In genomic region chr5:172875372-172876279, GRCh38 we compare ENCODE assay signal across 13 cellular contexts. TPM values are rescaled to one million over a fixed set of nuclear protein-coding genes. Genes with fewer than 3 reads are reported as not detected.
DNase-seq lines count a peak whose midpoint lies in the region; ATAC-seq and TF ChIP-seq lines count a peak whose summit lies in the region.
"Had no signal": no experiment of that assay in that cellular context is flagged by ENCODE, and none has a peak within 500 bp of the region (broad histone marks: within the 10 kb centered on the region; RNA-seq: fewer than 3 reads in every experiment).

No MANE protein-coding gene starts in this region.

- intact Hi-C loops in PC-3 (cut with micrococcal nuclease) = no loop called here

- H3K14ac ChIP-seq in trophoblast cell (ENCODE audit: low read length) = no peak overlapping the region

- H2AFZ ChIP-seq in PC-3 (ENCODE audit: low read length) (no peak overlapping the region), trophoblast cell (ENCODE audit: insufficient read depth, low read length, poor library complexity) (no peak overlapping the region)

- no CpG with 5 or more reads among the region's 8 CpGs for WGBS in trophoblast cell (ENCODE audit: extremely low coverage, insufficient coverage, insufficient read length)
- WGBS in endodermal cell (ENCODE audit: insufficient coverage in 1 of 2, insufficient read length in 1 of 2), 2 experiments = 76 to 79% methylated on average over 6 to 7 of the region's 8 CpGs

- H3K4ac ChIP-seq in trophoblast cell (ENCODE audit: low read depth, low read length) = no peak overlapping the region

- no peak overlapping the region for H3K23ac ChIP-seq in trophoblast cell (ENCODE audit: low read length)

- H3K36me3 Mint-ChIP-seq in endothelial cell (ENCODE audit: low read depth, unreplicated experiment) = no peaks in the 10 kb centered on the region
- H3K36me3 Mint-ChIP-seq in endodermal cell (ENCODE audit: low read depth) = peaks cover 2% of the 10 kb centered on the region

- no peak overlapping the region for H3K4me3 Mint-ChIP-seq in endothelial cell (ENCODE audit: unreplicated experiment)
- H3K4me3 Mint-ChIP-seq in endodermal cell = no peak overlapping the region

- H2AK5ac ChIP-seq in trophoblast cell (ENCODE audit: low read length) = no peak overlapping the region

- no peak overlapping the region for H2BK120ac ChIP-seq in trophoblast cell (ENCODE audit: insufficient read depth, low read length, poor library complexity)

- TF ChIP-seq CTCF in PC-3 (conservative IDR thresholded peaks at IDR 0.05; ENCODE audit: low read depth, low read length) = no peak
- TF ChIP-seq CTCF in endothelial cell (IDR thresholded peaks at IDR 0.05; ENCODE audit: unreplicated experiment) = no peak
- TF ChIP-seq CTCF in GM13977 (IDR thresholded peaks at IDR 0.05; ENCODE audit: extremely low read depth, insufficient read depth, missing control alignments) = no peak
- no peak for TF ChIP-seq CTCF in endodermal cell (conservative IDR thresholded peaks at IDR 0.05)

- no peak overlapping the region for H4K12ac ChIP-seq in trophoblast cell (ENCODE audit: low read depth, low read length)

- H3K9ac ChIP-seq in BLaER1 (peak overlapping the region; percentile 2; the same call in 1 of the 2 replicates), PC-3 (ENCODE audit: low read length) (no peak overlapping the region), trophoblast cell (ENCODE audit: low read length) (no peak overlapping the region), endodermal cell (ENCODE audit: extremely low read depth, low read length, poor library complexity, severe bottlenecking) (no peak overlapping the region)

- POLR2A ChIA-PET in PC-3 (lab: Charles Lee; ENCODE audit: unreplicated experiment) = no interaction called here

- no peak overlapping the region for H2BK12ac ChIP-seq in trophoblast cell (ENCODE audit: low read length)

- H3K27me3 ChIP-seq in BLaER1 = no peaks in the 10 kb centered on the region
- no peaks in the 10 kb centered on the region for H3K27me3 ChIP-seq in PC-3 (ENCODE audit: low read length)
- H3K27me3 ChIP-seq in trophoblast cell (ENCODE audit: insufficient read depth, low read length) = no peaks in the 10 kb centered on the region
- no peaks in the 10 kb centered on the region for H3K27me3 ChIP-seq in endodermal cell (ENCODE audit: control insufficient read depth, insufficient read depth, low read length, poor library complexity, severe bottlenecking)
- H3K27me3 ChIP-seq: ovary, tibial nerve had no signal

- no peaks in the 10 kb centered on the region for H3K27me3 Mint-ChIP-seq in endothelial cell (ENCODE audit: unreplicated experiment)
- H3K27me3 Mint-ChIP-seq in endodermal cell (ENCODE audit: insufficient read depth) = no peaks in the 10 kb centered on the region

- H3K79me2 ChIP-seq in PC-3 (ENCODE audit: low read length) (peaks cover 62% of the 10 kb centered on the region), trophoblast cell (ENCODE audit: control insufficient read depth, insufficient read depth, low read length, poor library complexity) (no peaks in the 10 kb centered on the region)

- no peak for DNase-seq in PC-3
- no peak for DNase-seq in endothelial cell (ENCODE audit: low spot score)
- peak; percentile 27 to 62 for DNase-seq in trophoblast cell
- no peak for DNase-seq in GM13977 (ENCODE audit: low spot score)
- DNase-seq in SIG-M5 treated with dmso at 0.1 percent for 504 hours (lab: John Stamatoyannopoulos, UW; ENCODE audit: unreplicated experiment) = no peak
- DNase-seq in endodermal cell = no peak
- DNase-seq: activated CD8-positive, alpha-beta memory T cell treated with anti-CD3 and anti-CD28 coated beads, Interleukin-2, amount 50 U/mL, for 4 hours; KBM-7; ovary; T-helper 9 cell had no signal

- in situ Hi-C loops in GM13977 (cut with MboI; ENCODE audit: low pct_unique_long_range_greater_than_20kb, low sequenced_read_pairs, unreplicated experiment) = no loop called here

- H3K36me3 ChIP-seq in BLaER1 (peaks cover 44% of the 10 kb centered on the region), PC-3 (ENCODE audit: low read depth, low read length) (0 out of 2 replicates have a peak, but pooled peaks cover 3% of the 10 kb centered on the region), trophoblast cell (ENCODE audit: control insufficient read depth in 1 of 2, insufficient read depth in 2 of 2, low read length in 2 of 2) (peaks cover 0 to 2% of the 10 kb centered on the region in 2 experiments), endodermal cell (ENCODE audit: control insufficient read depth, insufficient read depth, low read length) (peaks cover 12% of the 10 kb centered on the region)
- H3K36me3 ChIP-seq: ovary, tibial nerve had no signal

- H3K18ac ChIP-seq in trophoblast cell (ENCODE audit: low read length) = no peak overlapping the region

- H3K4me1 Mint-ChIP-seq in endothelial cell (ENCODE audit: unreplicated experiment) = peaks cover 47% of the 10 kb centered on the region
- H3K4me1 Mint-ChIP-seq in endodermal cell = peaks cover 5% of the 10 kb centered on the region

- BruUV-seq in PC-3 (replicated peaks; lab: Mats Ljungman, UMichigan) = no TSS peak

- peak overlapping the region; percentile 88 for H3K4me2 ChIP-seq in BLaER1
- H3K4me2 ChIP-seq in PC-3 (ENCODE audit: low read length) = no peak overlapping the region
- H3K4me2 ChIP-seq in trophoblast cell (ENCODE audit: low read length) = no peak overlapping the region

- H3K4me1 ChIP-seq in BLaER1 = peaks cover 78% of the 10 kb centered on the region
- peaks cover 10% of the 10 kb centered on the region for H3K4me1 ChIP-seq in PC-3 (ENCODE audit: insufficient read depth, low read length)
- H3K4me1 ChIP-seq in trophoblast cell (ENCODE audit: control insufficient read depth in 1 of 2, insufficient read depth in 2 of 2, low read length in 2 of 2) = peaks cover 5 to 6% of the 10 kb centered on the region in 2 experiments
- no peaks in the 10 kb centered on the region for H3K4me1 ChIP-seq in endodermal cell (ENCODE audit: control insufficient read depth, insufficient read depth, low read length)

- H3K9me3 ChIP-seq in BLaER1 (no peaks in the 10 kb centered on the region), PC-3 (ENCODE audit: low read length) (no peaks in the 10 kb centered on the region), trophoblast cell (ENCODE audit: insufficient read depth, low read depth, low read length) (no peaks in the 10 kb centered on the region), endodermal cell (ENCODE audit: control insufficient read depth, low read length) (no peaks in the 10 kb centered on the region)
- H3K9me3 ChIP-seq: ovary, tibial nerve had no signal

- CTCF ChIA-PET in PC-3 (lab: Charles Lee) = no interaction called here

- peaks cover 2% of the 10 kb centered on the region for H3K79me1 ChIP-seq in trophoblast cell (ENCODE audit: low read length)

- no peak overlapping the region for H4K91ac ChIP-seq in trophoblast cell (ENCODE audit: low read depth, low read length)

- H4K8ac ChIP-seq in trophoblast cell (ENCODE audit: low read depth, low read length) = no peak overlapping the region

- no peak overlapping the region for H2BK5ac ChIP-seq in trophoblast cell (ENCODE audit: low read depth, low read length, poor library complexity)

- H3K4me3 ChIP-seq in BLaER1 = 0 out of 2 replicates have a peak overlapping the region, but pooled peaks have one; percentile 2
- H3K4me3 ChIP-seq in PC-3 (ENCODE audit: low read length) = no peak overlapping the region
- no peak overlapping the region for H3K4me3 ChIP-seq in trophoblast cell (ENCODE audit: low read depth, low read length)
- H3K4me3 ChIP-seq in endodermal cell (ENCODE audit: low read length) = no peak overlapping the region
- H3K4me3 ChIP-seq: ovary, tibial nerve had no signal

- no peak for ATAC-seq in PC-3
- ATAC-seq in GM21390 (IDR thresholded peaks at IDR 0.05; ENCODE audit: unreplicated experiment) = no peak

- peak overlapping the region; percentile 62 for H3K27ac Mint-ChIP-seq in endothelial cell (ENCODE audit: unreplicated experiment)
- no peak overlapping the region for H3K27ac Mint-ChIP-seq in endodermal cell

- no peaks in the 10 kb centered on the region for H3K9me3 Mint-ChIP-seq in endothelial cell (ENCODE audit: unreplicated experiment)
- H3K9me3 Mint-ChIP-seq in endodermal cell = no peaks in the 10 kb centered on the region

- peaks cover 100% of the 10 kb centered on the region for H4K20me1 ChIP-seq in BLaER1
- no peaks in the 10 kb centered on the region for H4K20me1 ChIP-seq in PC-3 (ENCODE audit: low read length)

- H3K9me2 ChIP-seq in PC-3 (replicated peaks; ENCODE audit: low read length) = no peaks in the 10 kb centered on the region

- H3K27ac ChIP-seq in BLaER1 = peak overlapping the region; percentile 89
- H3K27ac ChIP-seq in PC-3 (ENCODE audit: low read length) = peak overlapping the region; percentile 7
- H3K27ac ChIP-seq in trophoblast cell (ENCODE audit: low read depth, low read length) = no peak overlapping the region
- no peak overlapping the region for H3K27ac ChIP-seq in endodermal cell (ENCODE audit: low read depth, low read length)
- H3K27ac ChIP-seq: tibial nerve had no signal

- H3F3A ChIP-seq in PC-3 (ENCODE audit: low read length, unreplicated experiment) = no peaks in the 10 kb centered on the region

RNA-seq across cellular contexts. Expression of gene ERGIC1, which starts 41.6 kb away (rescaled TPM):
- total RNA-seq in PC-3 (2014; rRNA removed) (124 and 148 TPM in 2 replicates), endothelial cell (ENCODE audit: unreplicated experiment) (67.1 TPM), endodermal cell (10 to 100 TPM; 81.9 to 94.8 TPM)
- 53.9 and 54.4 TPM in 2 replicates for polyA plus RNA-seq in trophoblast cell (2013)
- 79.3 TPM for polyA plus RNA-seq in endodermal cell (2013, experiment 1 of 2)
- 73.2 TPM for polyA plus RNA-seq in endodermal cell (2013, experiment 2 of 2)

Comparison
In these comparisons a context has a peak if more than half of its experiments do, and no peak if none do; other contexts are left out.
1. H3K27ac ChIP-seq: peak in BLaER1 (single experiment) and PC-3 (single experiment); none in trophoblast cell (single experiment) and endodermal cell (single experiment).
2. DNase-seq: peak in trophoblast cell (2 of 2); none in PC-3 (single experiment), endothelial cell (single experiment), GM13977 (single experiment), SIG-M5 treated with dmso at 0.1 percent for 504 hours (single experiment) and endodermal cell (single experiment).